Comparison of ENCODE assay signal across 21 cellular contexts in the genomic region with DNA sequence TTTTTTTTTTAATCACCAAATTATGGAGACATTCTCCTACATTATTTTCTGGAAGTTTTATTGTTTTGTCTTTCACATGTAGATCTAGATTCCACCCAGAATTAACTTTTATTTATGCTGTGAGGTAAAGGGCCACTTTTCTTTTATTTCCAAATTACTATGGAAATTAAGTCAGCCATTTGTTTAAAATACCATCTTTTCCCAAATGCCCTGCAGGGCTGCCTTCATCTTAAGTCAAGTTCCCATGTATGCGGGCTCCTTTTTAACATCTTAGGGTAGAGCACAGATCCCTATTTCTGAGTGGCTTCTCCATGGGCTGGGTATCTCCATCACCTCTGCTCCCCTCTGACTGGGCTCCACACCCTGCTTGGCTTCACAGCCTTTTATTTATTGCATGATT.
"Had no signal": no experiment of that assay in that cellular context is flagged by ENCODE, and none has a peak within 500 bp of the region (broad histone marks: within the 10 kb centered on the region; RNA-seq: fewer than 3 reads in every experiment).

No MANE protein-coding gene starts in this region.

- H3K4me3 ChIP-seq: gastrocnemius medialis, heart right ventricle, left ventricle myocardium inferior, lower lobe of right lung, right atrium auricular region, sigmoid colon, skin epidermis, testis, tibial nerve had no signal

- H3K36me3 ChIP-seq: gastrocnemius medialis, heart right ventricle, left ventricle myocardium inferior, lower lobe of right lung, neutrophil, right atrium auricular region, sigmoid colon, tibial nerve had no signal

- H3K4me1 ChIP-seq: gastrocnemius medialis, right atrium auricular region, testis had no signal

- FAIRE-seq: endometrium, keratinocyte had no signal

- H3K4me1 Mint-ChIP-seq: memory B cell; naive B cell; stimulated activated naive B cell treated with anti-CD40 and anti-IgM and Interleukin-4, amounts not matched to agents 10 μg/mL and 1 μg/mL and 100 μg/mL, for 72 hours; stimulated activated naive CD8-positive, alpha-beta T cell treated with anti-CD3 and anti-CD28 coated beads, Interleukin-15, amount 100 ng/mL, for 72 hours had no signal

- H3K27ac Mint-ChIP-seq: memory B cell; naive B cell; stimulated activated naive B cell treated with anti-CD40 and anti-IgM and Interleukin-4, amounts not matched to agents 10 μg/mL and 1 μg/mL and 100 μg/mL, for 72 hours; stimulated activated naive CD8-positive, alpha-beta T cell treated with anti-CD3 and anti-CD28 coated beads, Interleukin-15, amount 100 ng/mL, for 72 hours had no signal

- H3K27me3 Mint-ChIP-seq: memory B cell; naive B cell; stimulated activated naive B cell treated with anti-CD40 and anti-IgM and Interleukin-4, amounts not matched to agents 10 μg/mL and 1 μg/mL and 100 μg/mL, for 72 hours; stimulated activated naive CD8-positive, alpha-beta T cell treated with anti-CD3 and anti-CD28 coated beads, Interleukin-15, amount 100 ng/mL, for 72 hours had no signal

- H3K9me3 ChIP-seq: gastrocnemius medialis, heart right ventricle, left ventricle myocardium inferior, lower lobe of right lung, neutrophil, right atrium auricular region, sigmoid colon, testis, tibial nerve had no signal

- ATAC-seq: esophagus mucosa; gastrocnemius medialis; heart right ventricle; lower lobe of right lung; stimulated activated naive B cell treated with anti-CD40 and anti-IgM and Interleukin-4, amounts not matched to agents 10 μg/mL and 1 μg/mL and 100 μg/mL, for 72 hours; stimulated activated naive CD8-positive, alpha-beta T cell treated with anti-CD3 and anti-CD28 coated beads, Interleukin-15, amount 100 ng/mL, for 72 hours had no signal

- H3K4me3 Mint-ChIP-seq: memory B cell; naive B cell; stimulated activated naive B cell treated with anti-CD40 and anti-IgM and Interleukin-4, amounts not matched to agents 10 μg/mL and 1 μg/mL and 100 μg/mL, for 72 hours; stimulated activated naive CD8-positive, alpha-beta T cell treated with anti-CD3 and anti-CD28 coated beads, Interleukin-15, amount 100 ng/mL, for 72 hours had no signal

- H3K36me3 Mint-ChIP-seq: memory B cell; naive B cell; stimulated activated naive B cell treated with anti-CD40 and anti-IgM and Interleukin-4, amounts not matched to agents 10 μg/mL and 1 μg/mL and 100 μg/mL, for 72 hours had no signal

- H3K27ac ChIP-seq: gastrocnemius medialis, left ventricle myocardium inferior, lower lobe of right lung, neutrophil, right atrium auricular region, sigmoid colon, testis had no signal

- H3K27me3 ChIP-seq: gastrocnemius medialis, heart right ventricle, neutrophil, right atrium auricular region, sigmoid colon, testis, tibial nerve had no signal

- DNase-seq: effector memory CD4-positive, alpha-beta T cell; gastrocnemius medialis; heart right ventricle; left ventricle myocardium inferior; lower lobe of right lung; naive B cell; posterior cingulate gyrus; sigmoid colon; stimulated activated CD4-positive, alpha-beta T cell treated with anti-CD3 and anti-CD28 coated beads, Interleukin-2, amount 100 ng/mL, for 24 hours; stimulated activated CD4-positive, alpha-beta T cell treated with anti-CD3 and anti-CD28 coated beads, Interleukin-4, amount 100 ng/mL, for 4 hours; stimulated activated naive B cell treated with anti-CD40 and anti-IgM and Interleukin-4, amounts not matched to agents 10 μg/mL and 1 μg/mL and 100 μg/mL, for 72 hours; stimulated activated naive CD8-positive, alpha-beta T cell treated with anti-CD3 and anti-CD28 coated beads, Interleukin-15, amount 100 ng/mL, for 72 hours; testis had no signal

- H3K9me3 Mint-ChIP-seq: naive B cell; stimulated activated naive B cell treated with anti-CD40 and anti-IgM and Interleukin-4, amounts not matched to agents 10 μg/mL and 1 μg/mL and 100 μg/mL, for 72 hours; stimulated activated naive CD8-positive, alpha-beta T cell treated with anti-CD3 and anti-CD28 coated beads, Interleukin-15, amount 100 ng/mL, for 72 hours had no signal
